21 cellular contexts compared by ENCODE assay signal in genomic region chr5:51988561-51988960, GRCh38.
"Had no signal": no experiment of that assay in that cellular context is flagged by ENCODE, and none has a peak within 500 bp of the region (broad histone marks: within the 10 kb centered on the region; RNA-seq: fewer than 3 reads in every experiment).

No MANE protein-coding gene starts in this region.

- H3K4me1 ChIP-seq: gastrocnemius medialis, left lung, parathyroid adenoma, psoas muscle, spleen, tibial artery, upper lobe of left lung, uterus had no signal

- H3K27ac Mint-ChIP-seq: immature natural killer cell; natural killer cell treated with Interleukin-12 subunit alpha and Interleukin-12 subunit beta and Interleukin-15 and Interleukin-18, amount 100 ng/mL, for 72 hours; stimulated activated memory B cell treated with anti-CD40 and anti-IgM and Interleukin-4, amounts not matched to agents 10 μg/mL and 1 μg/mL and 100 μg/mL, for 72 hours; stimulated activated naive CD8-positive, alpha-beta T cell treated with anti-CD3 and anti-CD28 coated beads, Interleukin-15, Interleukin-2, amounts not matched to agents 100 ng/mL and 50 ng/mL, for 24 hours had no signal

- H3K4me3 Mint-ChIP-seq: immature natural killer cell; natural killer cell treated with Interleukin-12 subunit alpha and Interleukin-12 subunit beta and Interleukin-15 and Interleukin-18, amount 100 ng/mL, for 72 hours; stimulated activated memory B cell treated with anti-CD40 and anti-IgM and Interleukin-4, amounts not matched to agents 10 μg/mL and 1 μg/mL and 100 μg/mL, for 72 hours; stimulated activated naive CD8-positive, alpha-beta T cell treated with anti-CD3 and anti-CD28 coated beads, Interleukin-15, Interleukin-2, amounts not matched to agents 100 ng/mL and 50 ng/mL, for 24 hours had no signal

- H3K36me3 Mint-ChIP-seq: natural killer cell treated with Interleukin-12 subunit alpha and Interleukin-12 subunit beta and Interleukin-15 and Interleukin-18, amount 100 ng/mL, for 72 hours; stimulated activated memory B cell treated with anti-CD40 and anti-IgM and Interleukin-4, amounts not matched to agents 10 μg/mL and 1 μg/mL and 100 μg/mL, for 72 hours had no signal

- DNase-seq: effector memory CD4-positive, alpha-beta T cell; gastrocnemius medialis; immature natural killer cell; left lung; mesenchymal stem cell; midbrain; psoas muscle; spleen; stimulated activated CD4-positive, alpha-beta T cell treated with anti-CD3 and anti-CD28 coated beads, Interleukin-15, amount 100 ng/mL, for 24 hours; stimulated activated CD4-positive, alpha-beta T cell treated with anti-CD3 and anti-CD28 coated beads, Interleukin-1b, Interleukin-23, amount 100 ng/mL, for 48 hours; stimulated activated CD4-positive, alpha-beta T cell treated with anti-CD3 and anti-CD28 coated beads, Interleukin-4, amount 100 ng/mL, for 24 hours; tibial artery; uterus had no signal

- H3K9me3 ChIP-seq: gastrocnemius medialis, left lung, psoas muscle, spleen, tibial artery, upper lobe of left lung, uterus had no signal

- H3K4me1 Mint-ChIP-seq: immature natural killer cell; stimulated activated memory B cell treated with anti-CD40 and anti-IgM and Interleukin-4, amounts not matched to agents 10 μg/mL and 1 μg/mL and 100 μg/mL, for 72 hours had no signal

- H3K4me3 ChIP-seq: gastrocnemius medialis, left lung, lung, psoas muscle, spleen, tibial artery, upper lobe of left lung, uterus had no signal

- ATAC-seq: esophagus mucosa; gastrocnemius medialis; left lung; natural killer cell treated with Interleukin-12 subunit alpha and Interleukin-12 subunit beta and Interleukin-15 and Interleukin-18, amount 100 ng/mL, for 72 hours; psoas muscle; sciatic nerve; stimulated activated memory B cell treated with anti-CD40 and anti-IgM and Interleukin-4, amounts not matched to agents 10 μg/mL and 1 μg/mL and 100 μg/mL, for 72 hours had no signal

- H3K27me3 ChIP-seq: gastrocnemius medialis, left lung, spleen, tibial artery, upper lobe of left lung, uterus had no signal

- H3K36me3 ChIP-seq: gastrocnemius medialis, left lung, spleen, tibial artery, upper lobe of left lung, uterus had no signal

- H3K27me3 Mint-ChIP-seq: natural killer cell treated with Interleukin-12 subunit alpha and Interleukin-12 subunit beta and Interleukin-15 and Interleukin-18, amount 100 ng/mL, for 72 hours; stimulated activated memory B cell treated with anti-CD40 and anti-IgM and Interleukin-4, amounts not matched to agents 10 μg/mL and 1 μg/mL and 100 μg/mL, for 72 hours; stimulated activated naive CD8-positive, alpha-beta T cell treated with anti-CD3 and anti-CD28 coated beads, Interleukin-15, Interleukin-2, amounts not matched to agents 100 ng/mL and 50 ng/mL, for 24 hours had no signal
